21 cellular contexts compared by ENCODE assay signal in the genomic region with DNA sequence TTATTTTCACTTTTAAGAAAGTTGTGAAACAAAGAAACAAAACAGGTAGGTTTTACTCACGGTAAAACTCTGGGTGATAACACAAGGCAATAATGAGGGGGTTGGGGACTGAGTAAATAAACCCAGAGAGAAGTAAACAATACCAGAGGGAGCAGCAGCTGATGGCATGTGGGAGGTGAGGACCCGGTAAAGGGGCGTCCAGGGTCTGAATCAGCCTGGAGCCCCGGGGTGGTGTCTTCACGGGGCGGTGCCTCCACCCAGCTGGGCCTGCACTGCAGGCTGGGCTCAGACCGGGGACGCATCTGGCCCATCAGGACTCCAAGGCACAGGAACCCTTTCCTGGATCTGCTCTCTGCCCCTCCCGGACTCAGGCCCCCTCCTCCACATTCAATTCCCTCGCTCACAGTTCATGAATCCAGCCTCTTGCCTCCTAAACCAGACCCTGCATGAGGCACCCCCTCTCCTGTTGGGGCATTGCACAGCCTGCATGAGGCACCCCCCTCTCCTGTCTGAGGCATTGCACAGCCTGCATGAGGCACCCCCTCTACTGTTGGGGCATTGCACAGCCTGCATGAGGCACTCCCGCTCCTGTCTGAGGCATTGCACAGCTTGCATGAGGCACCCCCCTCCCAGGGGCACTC.
DNase-seq lines count a peak whose midpoint lies in the region; ATAC-seq, FAIRE-seq and TF ChIP-seq lines count a peak whose summit lies in the region.
"Had no signal": no experiment of that assay in that cellular context is flagged by ENCODE, and none has a peak within 500 bp of the region (broad histone marks: within the 10 kb centered on the region; RNA-seq: fewer than 3 reads in every experiment).

No MANE protein-coding gene starts in this region.

- no peak overlapping the region for H4K5ac ChIP-seq in mesendoderm (ENCODE audit: low read length)

- ATAC-seq in K562 (peak; percentile 36), GM21515 (IDR thresholded peaks at IDR 0.05; ENCODE audit: unreplicated experiment) (no peak)
- ATAC-seq: body of pancreas; naive thymus-derived CD4-positive, alpha-beta T cell; pancreas; sciatic nerve had no signal

- FAIRE-seq in K562 (lab: Jason Lieb, UNC) (no peak), small intestine (lab: Jason Lieb, UNC) (no peak)
- FAIRE-seq: frontal cortex, pancreas had no signal

- POLR2A ChIA-PET in Caco-2 (lab: Charles Lee): interaction anchor here (1.0 kb wide), 1 partner anchor 12 kb away, joined by 4 read pairs; no protein-coding TSS in a partner anchor
- POLR2A ChIA-PET in K562 (lab: Yijun Ruan, JAX): interaction anchor here (0.7 to 1.2 kb wide), 2 partner anchors 122 to 1478 kb away, joined by 3 read pairs; no protein-coding TSS in a partner anchor

- peak overlapping the region; percentile 61 for H3K4me3 Mint-ChIP-seq in Caco-2 (ENCODE audit: unreplicated experiment)
- H3K4me3 Mint-ChIP-seq: naive thymus-derived CD4-positive, alpha-beta T cell had no signal

- H3K4me1 ChIP-seq in Caco-2: peaks cover 93% of the 10 kb centered on the region
- peaks cover 80% of the 10 kb centered on the region for H3K4me1 ChIP-seq in HUES6 (ENCODE audit: control insufficient read depth, insufficient read depth, low read length)
- H3K4me1 ChIP-seq in K562 (replicated peaks in 1 of 2; ENCODE audit: control insufficient read depth in 2 of 2, insufficient read depth in 2 of 2, low read length in 2 of 2): peaks cover 38 to 67% of the 10 kb centered on the region in 2 experiments
- H3K4me1 ChIP-seq in mesendoderm (ENCODE audit: control insufficient read depth, low read depth, low read length): peaks cover 20% of the 10 kb centered on the region
- no peaks in the 10 kb centered on the region for H3K4me1 ChIP-seq in small intestine (ENCODE audit: control insufficient read depth in 2 of 2, insufficient read depth in 1 of 2, low read depth in 1 of 2, low read length in 1 of 2)
- peaks cover 0 to 12% of the 10 kb centered on the region in 2 donors for H3K4me1 ChIP-seq in right atrium auricular region
- H3K4me1 ChIP-seq: body of pancreas, pancreas had no signal

- no peaks in the 10 kb centered on the region for H4K20me1 ChIP-seq in K562 (replicated peaks; ENCODE audit: control insufficient read depth, insufficient read depth, low read length)

- no peak overlapping the region for H2AK5ac ChIP-seq in mesendoderm (ENCODE audit: low read length)

- peak overlapping the region; percentile 79 for H3K27ac ChIP-seq in HUES6 (ENCODE audit: low read depth, low read length)
- peak overlapping the region; percentile 91 for H3K27ac ChIP-seq in K562 (ENCODE audit: extremely low read depth, low read depth, low read length)
- H3K27ac ChIP-seq in mesendoderm (ENCODE audit: low read depth, low read length): no peak overlapping the region
- no peak overlapping the region for H3K27ac ChIP-seq in small intestine (ENCODE audit: low read depth in 1 of 2, low read length in 1 of 2)
- H3K27ac ChIP-seq in right atrium auricular region: no peak overlapping the region
- H3K27ac ChIP-seq: body of pancreas, C4-2B, pancreas had no signal

- peak overlapping the region; percentile 77 for H3K56ac ChIP-seq in mesendoderm (ENCODE audit: low read length)

- peaks cover 36% of the 10 kb centered on the region for H3K4me1 Mint-ChIP-seq in Caco-2 (ENCODE audit: low read depth, unreplicated experiment)

- peak overlapping the region; percentile 88 for H3K27ac Mint-ChIP-seq in Caco-2 (ENCODE audit: unreplicated experiment)

- H2BK5ac ChIP-seq in mesendoderm (ENCODE audit: low read length): peak overlapping the region; percentile 1

- in situ Hi-C loops in K562 (cut with MboI): no loop called here

- no peak for TF ChIP-seq EP300 in K562 (IDR thresholded peaks at IDR 0.05; ENCODE audit: low read length)

- TF ChIP-seq RAD21 in K562 (CRISPR knock-in tag; conservative IDR thresholded peaks at IDR 0.05 in 1 of 2, IDR thresholded peaks at IDR 0.05 in 1 of 2): no peak

- DNase-seq in Caco-2 (peak; percentile 67 to 79), K562 (ENCODE audit: extremely low read depth in 1 of 4, low spot score in 3 of 4) (peak; percentile 42 to 57 (median 54)), mesendoderm (peak; percentile 26), small intestine (no peak), right atrium auricular region (ENCODE audit: low spot score) (no peak)
- DNase-seq: activated gamma-delta T cell; body of pancreas; erythroblast; naive thymus-derived CD4-positive, alpha-beta T cell; NCI-H1436; NCI-H2107; pancreas; RPMI8226; SK-N-SH; stimulated activated CD4-positive, alpha-beta T cell treated with anti-CD3 and anti-CD28 coated beads, Interleukin-15, amount 100 ng/mL, for 24 hours; T-helper 2 cell had no signal

- peak in 1 of 2 experiments; percentile 1 for TF ChIP-seq CTCF in Caco-2 (IDR thresholded peaks at IDR 0.05; ENCODE audit: insufficient read depth in 1 of 2, low read depth in 1 of 2, low read length in 1 of 2, severe bottlenecking in 1 of 2, unreplicated experiment in 1 of 2)
- TF ChIP-seq CTCF in K562 (IDR thresholded peaks at IDR 0.05 in 2 of 3, conservative IDR thresholded peaks at IDR 0.05 in 1 of 3; ENCODE audit: insufficient read depth in 2 of 3, low read depth in 1 of 3, low read length in 3 of 3): peak in 2 of 3 experiments; percentile 27 to 36; a peak in 3 of 6 replicates
- no peak for TF ChIP-seq CTCF in right atrium auricular region (IDR thresholded peaks at IDR 0.05)

- no peak overlapping the region for H2BK15ac ChIP-seq in mesendoderm (replicated peaks; ENCODE audit: low read depth)

- TF ChIP-seq POLR2A in K562 (conservative IDR thresholded peaks at IDR 0.05): no peak

- intact Hi-C loops in Caco-2 (cut with micrococcal nuclease; ENCODE audit: unreplicated experiment) (loop anchor here (2.0 kb wide), 1 partner anchor 30 kb away; no protein-coding TSS in a partner anchor), K562 (cut with micrococcal nuclease) (loop anchor here (5.0 kb wide), 2 partner anchors 50 to 75 kb away; partner anchors contain the start of gene MFGE8)

- H2BK120ac ChIP-seq in mesendoderm (ENCODE audit: low read depth, low read length): no peak overlapping the region

- H3K4me3 ChIP-seq in Caco-2 (ENCODE audit: low read depth, low read length) (no peak overlapping the region), HUES6 (ENCODE audit: low read depth, low read length) (no peak overlapping the region), K562 (no peak overlapping the region), mesendoderm (ENCODE audit: low read length) (no peak overlapping the region), small intestine (ENCODE audit: low read depth in 1 of 2, low read length in 2 of 2) (no peak overlapping the region), right atrium auricular region (no peak overlapping the region)
- H3K4me3 ChIP-seq: body of pancreas, pancreas had no signal

- no peak overlapping the region for H4K8ac ChIP-seq in mesendoderm (ENCODE audit: low read depth, low read length)

- peaks cover 25% of the 10 kb centered on the region for H3K36me3 Mint-ChIP-seq in Caco-2 (ENCODE audit: insufficient read depth, unreplicated experiment)
- H3K36me3 Mint-ChIP-seq: naive thymus-derived CD4-positive, alpha-beta T cell had no signal

- no peaks in the 10 kb centered on the region for H3K9me1 ChIP-seq in K562 (ENCODE audit: control insufficient read depth, insufficient read depth, low read length)

- H3K4ac ChIP-seq in mesendoderm (ENCODE audit: low read depth, low read length): peak overlapping the region; percentile 17

- no peaks in the 10 kb centered on the region for H3K27me3 Mint-ChIP-seq in Caco-2 (ENCODE audit: insufficient read depth, unreplicated experiment)

- H2AFZ ChIP-seq in K562 (ENCODE audit: low read depth, low read length): peak overlapping the region; percentile 89

- H3K79me2 ChIP-seq in K562 (ENCODE audit: control insufficient read depth, insufficient read depth, low read length) (no peaks in the 10 kb centered on the region), mesendoderm (ENCODE audit: control insufficient read depth, insufficient read depth, low read length) (no peaks in the 10 kb centered on the region)

- H3K9ac ChIP-seq in HUES6 (ENCODE audit: low read length) (peak overlapping the region; percentile 69), K562 (ENCODE audit: insufficient read depth in 1 of 2, low read depth in 2 of 2, low read length in 2 of 2) (peak overlapping the region; percentile 74 to 80), mesendoderm (ENCODE audit: low read length) (no peak overlapping the region)
- H3K9ac ChIP-seq: SK-N-SH had no signal

- no TSS peak for BruUV-seq in Caco-2 (replicated peaks; lab: Mats Ljungman, UMichigan)
- no TSS peak for BruUV-seq in K562 (replicated peaks; lab: Mats Ljungman, UMichigan)

- H3K9me3 Mint-ChIP-seq in Caco-2 (ENCODE audit: unreplicated experiment): no peaks in the 10 kb centered on the region
- H3K9me3 Mint-ChIP-seq: naive thymus-derived CD4-positive, alpha-beta T cell had no signal

- H3K27me3 ChIP-seq in Caco-2 (replicated peaks; ENCODE audit: control insufficient read depth, insufficient read depth, low read length) (no peaks in the 10 kb centered on the region), HUES6 (ENCODE audit: control insufficient read depth, insufficient read depth, low read length) (no peaks in the 10 kb centered on the region), K562 (ENCODE audit: control insufficient read depth in 2 of 2, insufficient read depth in 2 of 2, low read length in 2 of 2) (no peaks in the 10 kb centered on the region), mesendoderm (ENCODE audit: insufficient read depth, low read length, poor library complexity) (no peaks in the 10 kb centered on the region), small intestine (ENCODE audit: control insufficient read depth in 2 of 2, insufficient read depth in 2 of 2, low read length in 2 of 2) (peaks cover 0 to 2% of the 10 kb centered on the region in 2 donors), right atrium auricular region (no peaks in the 10 kb centered on the region)
- H3K27me3 ChIP-seq: body of pancreas, pancreas had no signal

- H3K4me2 ChIP-seq in K562 (ENCODE audit: insufficient read depth, low read length) (peak overlapping the region; percentile 65), mesendoderm (ENCODE audit: low read length) (no peak overlapping the region)
- H3K4me2 ChIP-seq: SK-N-SH had no signal

- no peaks in the 10 kb centered on the region for H3K36me3 ChIP-seq in Caco-2 (ENCODE audit: control insufficient read depth, insufficient read depth, low read length)
- H3K36me3 ChIP-seq in HUES6 (ENCODE audit: control insufficient read depth, insufficient read depth, low read length): no peaks in the 10 kb centered on the region
- H3K36me3 ChIP-seq in K562 (ENCODE audit: control insufficient read depth, insufficient read depth, low read length): no peaks in the 10 kb centered on the region
- H3K36me3 ChIP-seq in mesendoderm (ENCODE audit: control insufficient read depth, insufficient read depth, low read length): no peaks in the 10 kb centered on the region
- H3K36me3 ChIP-seq in small intestine (ENCODE audit: control insufficient read depth in 2 of 2, insufficient read depth in 2 of 2, low read length in 2 of 2): no peaks in the 10 kb centered on the region
- H3K36me3 ChIP-seq in right atrium auricular region: no peaks in the 10 kb centered on the region
- H3K36me3 ChIP-seq: pancreas had no signal

- H3K23ac ChIP-seq in mesendoderm (ENCODE audit: low read length): no peak overlapping the region

- CTCF ChIA-PET in Caco-2 (lab: Charles Lee): interaction anchor here (0.8 kb wide), 1 partner anchor 83 kb away, joined by 3 read pairs; no protein-coding TSS in a partner anchor
- CTCF ChIA-PET in K562 (lab: Yijun Ruan, JAX; ENCODE audit: low intra/inter-chr PET ratio): no interaction called here

- WGBS in K562 (ENCODE audit: insufficient coverage, low coverage, missing lambda C conversion rate): 14% methylated on average over 9 of the region's 11 CpGs
- WGBS in mesendoderm (ENCODE audit: extremely low coverage, insufficient coverage, low lambda C conversion rate): no CpG with 5 or more reads among the region's 11 CpGs
- 23 to 48% (median 41%) methylated on average over 10 to 11 of the region's 11 CpGs for WGBS in small intestine, 3 donors

- no peaks in the 10 kb centered on the region for H3K79me1 ChIP-seq in mesendoderm (ENCODE audit: low read length)

- H3K9me3 ChIP-seq in Caco-2 (no peaks in the 10 kb centered on the region), HUES6 (ENCODE audit: control insufficient read depth, insufficient read depth, low read depth, low read length) (no peaks in the 10 kb centered on the region), K562 (replicated peaks; ENCODE audit: control insufficient read depth, insufficient read depth, low read depth, low read length) (no peaks in the 10 kb centered on the region), small intestine (ENCODE audit: control insufficient read depth, low read depth) (no peaks in the 10 kb centered on the region), right atrium auricular region (no peaks in the 10 kb centered on the region)
- H3K9me3 ChIP-seq: body of pancreas, pancreas, SK-N-SH had no signal

- peak overlapping the region; percentile 35 for H3K18ac ChIP-seq in mesendoderm (ENCODE audit: low read length)

Comparison
In these comparisons a context has a peak if more than half of its experiments do, and no peak if none do; other contexts are left out.
1. DNase-seq: peak in Caco-2 (2 of 2), K562 (4 of 4) and mesendoderm (single experiment); none in small intestine (single experiment) and right atrium auricular region (single experiment).
2. CTCF ChIP-seq: peak in K562 (2 of 3); none in right atrium auricular region (0 of 2).
3. H3K27ac ChIP-seq: peak in HUES6 (single experiment) and K562 (single experiment); none in mesendoderm (single experiment), small intestine (0 of 2) and right atrium auricular region (0 of 2).